Comparison of ENCODE assay signal across 1 cellular context in genomic region chr4:137393043-137393442, GRCh38.
TF ChIP-seq lines count a peak whose summit lies in the region.

No MANE protein-coding gene starts in this region.

TF ChIP-seq in SK-N-SH treated with all-trans-retinoic acid at 6 μM for 48 hours, 23 proteins besides CTCF, POLR2A, EP300 and RAD21 (continued from another document):
- TF ChIP-seq ZNF565 (CRISPR knock-in tag; conservative IDR thresholded peaks at IDR 0.05; ENCODE audit: low read depth) (no peak), CSDC2 (CRISPR knock-in tag; IDR thresholded peaks at IDR 0.05) (no peak), ESRRG (CRISPR knock-in tag; IDR thresholded peaks at IDR 0.05) (no peak), ZC3H10 (CRISPR knock-in tag; IDR thresholded peaks at IDR 0.05) (no peak), TSHZ2 (CRISPR knock-in tag; IDR thresholded peaks at IDR 0.05) (no peak)
